ENCODE assay signal across 8 cellular contexts in the genomic region with DNA sequence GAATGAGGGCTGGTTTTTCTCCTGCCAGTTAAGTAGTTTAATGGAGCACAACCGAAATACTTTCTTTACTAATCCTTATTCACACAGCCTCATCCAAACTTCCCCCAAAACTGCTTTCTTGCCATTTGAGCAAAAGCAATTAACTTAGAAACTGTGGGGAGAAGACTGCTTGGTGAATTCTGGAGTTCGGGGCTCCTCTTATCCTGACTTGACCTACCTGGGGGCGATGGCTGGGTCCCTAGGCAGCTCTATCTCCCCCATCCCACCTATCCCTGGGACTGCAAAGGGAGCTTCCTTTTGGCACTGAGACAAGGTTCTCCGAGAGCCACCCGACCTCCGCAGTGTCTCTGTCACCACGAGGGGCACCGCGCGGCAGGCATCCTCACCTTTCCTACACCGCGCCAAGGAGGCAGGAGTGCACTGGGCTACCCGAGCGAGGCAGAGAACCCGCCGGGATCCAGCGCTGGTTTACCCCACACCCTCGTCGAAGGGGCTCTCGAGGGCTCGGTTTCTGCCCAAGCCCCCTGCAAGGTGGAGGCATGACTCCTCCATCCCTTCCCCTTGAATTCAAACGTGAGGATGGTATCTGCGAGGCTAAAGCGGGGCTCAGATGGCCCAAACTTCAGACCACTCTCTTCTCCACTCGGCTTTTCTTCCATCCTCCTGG. TPM values are rescaled to one million over a fixed set of nuclear protein-coding genes. Genes with fewer than 3 reads are reported as not detected.
A peak's percentile ranks its signal among the peaks of the same experiment; 100 is the strongest.
DNase-seq lines count a peak whose midpoint lies in the region; ATAC-seq, FAIRE-seq and TF ChIP-seq lines count a peak whose summit lies in the region.

No MANE protein-coding gene starts in this region.

- H3K4me1 ChIP-seq in NT2/D1 (ENCODE audit: insufficient read depth, insufficient read length) (no peaks in the 10 kb centered on the region), pancreas (peaks cover 18 to 27% (median 25%) of the 10 kb centered on the region in 3 donors)

- H3K27ac ChIP-seq in pancreas, result peak overlapping the region; percentile 79 to 96 (median 84)

- H3K27me3 ChIP-seq in H7 (ENCODE audit: control insufficient read depth, insufficient read depth, low read length) (no peaks in the 10 kb centered on the region), NT2/D1 (ENCODE audit: insufficient read depth, insufficient read length) (no peaks in the 10 kb centered on the region), pancreas (no peaks in the 10 kb centered on the region)

- peak overlapping the region; percentile 79 for H3K9ac ChIP-seq in NT2/D1 (ENCODE audit: insufficient read length, low read depth)

- H3K9me3 ChIP-seq in NT2/D1 (ENCODE audit: insufficient read depth, low read length) (no peaks in the 10 kb centered on the region), pancreas (no peaks in the 10 kb centered on the region)

- H3K36me3 Mint-ChIP-seq in activated T-helper 17 cell treated with anti-CD3 and anti-CD28 coated beads, Interleukin-2, amount 50 U/mL, for 72 hours (ENCODE audit: low read depth), result peaks cover 59% of the 10 kb centered on the region

- peak overlapping the region; percentile 93 for H3K4me3 ChIP-seq in H7 (ENCODE audit: insufficient read depth, low read depth, low read length)
- peak overlapping the region; percentile 88 for H3K4me3 ChIP-seq in NT2/D1 (ENCODE audit: insufficient read length, low read depth)
- peak overlapping the region; percentile 46 to 95 (median 80) for H3K4me3 ChIP-seq in pancreas

- TF ChIP-seq CTCF in pancreas (IDR thresholded peaks at IDR 0.05), result no peak

- peaks cover 19% of the 10 kb centered on the region for H3K4me1 Mint-ChIP-seq in activated T-helper 17 cell treated with anti-CD3 and anti-CD28 coated beads, Interleukin-2, amount 50 U/mL, for 72 hours

- FAIRE-seq in pancreas (lab: Jason Lieb, UNC), result no peak

- DNase-seq in COLO668 (lab: John Stamatoyannopoulos, UW; ENCODE audit: unreplicated experiment), result peak; percentile 69
- peak; percentile 79 for DNase-seq in H7
- DNase-seq in NT2/D1 (ENCODE audit: low read depth, low spot score), result peak; percentile 5
- peak; percentile 61 for DNase-seq in germinal center (ENCODE audit: low spot score)
- DNase-seq in pancreas, result peak; percentile 29 to 85 (median 56)
- DNase-seq in GM19238 (ENCODE audit: insufficient read length, low spot score), result no peak
- DNase-seq in NCI-H446 treated with DMSO at 0.1 percent for 48 hours (lab: John Stamatoyannopoulos, UW), result no peak

- H3K27ac Mint-ChIP-seq in activated T-helper 17 cell treated with anti-CD3 and anti-CD28 coated beads, Interleukin-2, amount 50 U/mL, for 72 hours, result peak overlapping the region; percentile 97

- intact Hi-C loops in pancreas (cut with DNase I), result no loop called here

- WGBS in pancreas, 2 donors, result 1 to 2% methylated on average over 25 of the region's 25 CpGs

- no peaks in the 10 kb centered on the region for H3K9me3 Mint-ChIP-seq in activated T-helper 17 cell treated with anti-CD3 and anti-CD28 coated beads, Interleukin-2, amount 50 U/mL, for 72 hours

- H3K27me3 Mint-ChIP-seq in activated T-helper 17 cell treated with anti-CD3 and anti-CD28 coated beads, Interleukin-2, amount 50 U/mL, for 72 hours, result no peaks in the 10 kb centered on the region

- peak; percentile 14 for ATAC-seq in activated T-helper 17 cell treated with anti-CD3 and anti-CD28 coated beads, Interleukin-2, amount 50 U/mL, for 72 hours (replicated peaks)
- peak; percentile 32 to 53 (median 33) for ATAC-seq in pancreas

- peak overlapping the region; percentile 99 for H3K4me3 Mint-ChIP-seq in activated T-helper 17 cell treated with anti-CD3 and anti-CD28 coated beads, Interleukin-2, amount 50 U/mL, for 72 hours

- peaks cover 13% of the 10 kb centered on the region for H3K36me3 ChIP-seq in H7 (replicated peaks; ENCODE audit: control insufficient read depth, insufficient read depth, low read length)
- peaks cover 24% of the 10 kb centered on the region for H3K36me3 ChIP-seq in NT2/D1 (ENCODE audit: insufficient read depth, insufficient read length, low read length)
- peaks cover 0 to 6% (median 3%) of the 10 kb centered on the region in 3 donors for H3K36me3 ChIP-seq in pancreas

RNA-seq across cellular contexts. Expression of gene DESI1, which starts 0.7 kb away (rescaled TPM):
- 21.4 and 29.4 TPM in 2 replicates for total RNA-seq in H7 (2014; rRNA removed; shearing (Covaris generic))
- 10 to 100 TPM; 31.1 to 60.3 TPM for total RNA-seq in activated T-helper 17 cell treated with anti-CD3 and anti-CD28 coated beads, Interleukin-2, amount 50 U/mL, for 72 hours
- total RNA-seq in pancreas, result 10 to 100 TPM in 3 of 6 donors, 1 to 10 TPM in 3; 8.2 to 14.8 (median 10.3) TPM
- polyA plus RNA-seq in pancreas, result 1 to 10 TPM; 9.5 to 9.6 TPM

RNA-seq across cellular contexts. Expression of gene XRCC6, which starts 1.0 kb away (rescaled TPM):
- total RNA-seq in H7 (2014; rRNA removed; shearing (Covaris generic)), result 658 and 684 TPM in 2 replicates
- 100 to 1,000 TPM; 237 to 428 TPM for total RNA-seq in activated T-helper 17 cell treated with anti-CD3 and anti-CD28 coated beads, Interleukin-2, amount 50 U/mL, for 72 hours
- 10 to 100 TPM; 49.8 to 85.4 (median 76.1) TPM for total RNA-seq in pancreas
- polyA plus RNA-seq in pancreas, result 10 to 100 TPM; 51.5 to 86.4 TPM

RNA-seq across cellular contexts. Expression of gene PMM1, which starts 30.5 kb away (rescaled TPM):
- total RNA-seq in H7 (2014; rRNA removed; shearing (Covaris generic)), result 5.6 and 7.7 TPM in 2 replicates
- 10 to 100 TPM; 41.0 to 54.7 TPM for total RNA-seq in activated T-helper 17 cell treated with anti-CD3 and anti-CD28 coated beads, Interleukin-2, amount 50 U/mL, for 72 hours
- 10 to 100 TPM; 10.3 to 26.6 (median 20.2) TPM for total RNA-seq in pancreas
- 10 to 100 TPM; 26.4 to 69.2 TPM for polyA plus RNA-seq in pancreas

RNA-seq across cellular contexts. Expression of gene CSDC2, which starts 59.3 kb away (rescaled TPM):
- total RNA-seq in H7 (2014; rRNA removed; shearing (Covaris generic)), result 0.78 and 2.2 TPM in 2 replicates
- not detected for total RNA-seq in activated T-helper 17 cell treated with anti-CD3 and anti-CD28 coated beads, Interleukin-2, amount 50 U/mL, for 72 hours
- 10 to 100 TPM in 3 of 6 donors, 1 to 10 TPM in 3; 1.4 to 22.8 (median 11.4) TPM for total RNA-seq in pancreas
- 10 to 100 TPM in 1 of 2 donors, 1 to 10 TPM in 1; 8.6 to 50.9 TPM for polyA plus RNA-seq in pancreas

Comparison
In these comparisons a context has a peak if more than half of its experiments do, and no peak if none do; other contexts are left out.
1. DNase-seq: peak in COLO668 (single experiment), H7 (single experiment), NT2/D1 (single experiment), germinal center (single experiment) and pancreas (6 of 6); none in GM19238 (single experiment) and NCI-H446 treated with DMSO at 0.1 percent for 48 hours (single experiment).
2. Peak in every context shown above with its lines, with median percentiles within 50 percentile points of each other: H3K4me3 ChIP-seq.